In the genomic region with DNA sequence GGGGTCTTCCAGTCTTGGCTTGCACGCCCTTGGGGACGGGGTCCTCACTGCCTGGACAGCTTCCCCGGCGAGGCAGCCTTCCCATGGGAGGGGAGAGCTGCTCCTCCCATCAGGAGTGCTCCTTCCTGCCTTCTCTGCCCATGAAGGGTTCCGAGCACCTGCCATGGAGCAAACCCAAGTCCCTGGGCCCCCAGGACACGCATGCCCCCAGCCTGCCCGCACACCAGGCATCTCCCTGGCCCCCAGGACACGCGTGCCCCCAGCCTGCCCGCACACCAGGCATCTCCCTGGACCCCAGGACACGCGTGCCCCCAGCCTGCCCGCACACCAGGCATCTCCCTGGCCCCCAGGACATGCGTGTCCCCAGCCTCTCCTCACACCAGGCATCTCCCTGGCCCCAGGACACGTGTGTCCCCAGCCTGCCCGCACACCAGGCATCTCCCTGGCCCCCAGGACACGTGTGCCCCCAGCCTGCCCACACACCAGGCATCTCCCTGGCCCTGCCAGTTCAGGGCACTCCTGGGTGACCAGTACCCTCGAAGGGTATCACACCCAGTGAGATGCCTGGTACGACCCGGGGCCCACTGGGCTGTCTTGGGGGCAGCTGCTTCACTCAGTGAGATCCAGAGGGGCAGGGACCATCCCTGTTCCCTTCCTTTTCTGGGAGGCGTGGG, we compare ENCODE assay signal across 26 cellular contexts. TPM values are rescaled to one million over a fixed set of nuclear protein-coding genes. Genes with fewer than 3 reads are reported as not detected.
"Had no signal": no experiment of that assay in that cellular context is flagged by ENCODE, and none has a peak within 500 bp of the region (broad histone marks: within the 10 kb centered on the region; RNA-seq: fewer than 3 reads in every experiment).

No MANE protein-coding gene starts in this region.

- DNase-seq: activated B cell treated with CpG ODN at 0.5 μM for 24 hours; activated CD4-positive, alpha-beta T cell treated with anti-CD3 and anti-CD28 coated beads for 36 hours; activated CD4-positive, alpha-beta T cell treated with anti-CD3 and anti-CD28 coated beads, Interleukin-2, amount 50 U/mL, for 4 hours; activated naive CD4-positive, alpha-beta T cell treated with Interleukin-2 at 50 U/mL for 16 hours; activated T-cell treated with anti-CD3 and anti-CD28 coated beads, Interleukin-2, amount 50 U/mL, for 48 hours; effector CD4-positive, alpha-beta T cell; islet precursor cell; sigmoid colon; stimulated activated CD4-positive, alpha-beta T cell treated with anti-CD3 and anti-CD28 coated beads, Interleukin-2, amount 100 ng/mL, for 48 hours; stimulated activated CD8-positive, alpha-beta memory T cell treated with anti-CD3 and anti-CD28 coated beads, Interleukin-4, amount 100 ng/mL, for 48 hours; stimulated activated naive B cell treated with anti-CD40 and anti-IgM and Interleukin-4, amounts not matched to agents 10 μg/mL and 1 μg/mL and 100 μg/mL, for 72 hours; T1000; trophoblast cell had no signal

- FAIRE-seq: endometrium had no signal

- H3K4me1 Mint-ChIP-seq: activated B cell treated with CpG ODN at 0.5 μM for 24 hours; activated CD4-positive, alpha-beta T cell treated with anti-CD3 and anti-CD28 coated beads for 36 hours; stimulated activated naive B cell treated with anti-CD40 and anti-IgM and Interleukin-4, amounts not matched to agents 10 μg/mL and 1 μg/mL and 100 μg/mL, for 72 hours had no signal

- H3K4me3 Mint-ChIP-seq: activated B cell treated with CpG ODN at 0.5 μM for 24 hours; activated CD4-positive, alpha-beta T cell treated with anti-CD3 and anti-CD28 coated beads for 36 hours; dendritic cell treated with granulocyte-macrophage colony-stimulating factor and Interleukin-4, amounts not matched to agents 40 ng/mL and 50 ng/mL, for 4 days; naive thymus-derived CD8-positive, alpha-beta T cell; neural progenitor cell; stimulated activated naive B cell treated with anti-CD40 and anti-IgM and Interleukin-4, amounts not matched to agents 10 μg/mL and 1 μg/mL and 100 μg/mL, for 72 hours had no signal

- H3K27me3 ChIP-seq: cardiac muscle cell, neural progenitor cell had no signal

- H3K9me3 ChIP-seq: heart right ventricle, sigmoid colon had no signal

- H3K4me2 ChIP-seq: neural progenitor cell, smooth muscle cell had no signal

- H3K27ac Mint-ChIP-seq: activated B cell treated with CpG ODN at 0.5 μM for 24 hours; activated CD4-positive, alpha-beta T cell treated with anti-CD3 and anti-CD28 coated beads for 36 hours; dendritic cell treated with granulocyte-macrophage colony-stimulating factor and Interleukin-4, amounts not matched to agents 40 ng/mL and 50 ng/mL, for 4 days; stimulated activated naive B cell treated with anti-CD40 and anti-IgM and Interleukin-4, amounts not matched to agents 10 μg/mL and 1 μg/mL and 100 μg/mL, for 72 hours had no signal

- H3K4me3 ChIP-seq: cardiac muscle cell, heart right ventricle, neural progenitor cell, sigmoid colon, smooth muscle cell had no signal

- H3K27ac ChIP-seq: cardiac muscle cell, heart right ventricle, neural progenitor cell, sigmoid colon had no signal

- H3K9ac ChIP-seq: neural progenitor cell had no signal

- H3K4me1 ChIP-seq: sigmoid colon had no signal

- H2AFZ ChIP-seq: neural progenitor cell had no signal

- H3K36me3 Mint-ChIP-seq: naive thymus-derived CD8-positive, alpha-beta T cell; neural progenitor cell; stimulated activated naive B cell treated with anti-CD40 and anti-IgM and Interleukin-4, amounts not matched to agents 10 μg/mL and 1 μg/mL and 100 μg/mL, for 72 hours had no signal

- H3K27me3 Mint-ChIP-seq: activated CD4-positive, alpha-beta T cell treated with anti-CD3 and anti-CD28 coated beads for 36 hours had no signal

- H3K36me3 ChIP-seq: cardiac muscle cell, heart right ventricle, neural progenitor cell, sigmoid colon had no signal

- ATAC-seq: activated CD4-positive, alpha-beta T cell treated with anti-CD3 and anti-CD28 coated beads for 36 hours; naive thymus-derived CD8-positive, alpha-beta T cell; stimulated activated naive B cell treated with anti-CD40 and anti-IgM and Interleukin-4, amounts not matched to agents 10 μg/mL and 1 μg/mL and 100 μg/mL, for 72 hours had no signal

- H3K9me3 Mint-ChIP-seq: activated B cell treated with CpG ODN at 0.5 μM for 24 hours; dendritic cell treated with granulocyte-macrophage colony-stimulating factor and Interleukin-4, amounts not matched to agents 40 ng/mL and 50 ng/mL, for 4 days; naive thymus-derived CD8-positive, alpha-beta T cell; neural progenitor cell; stimulated activated naive B cell treated with anti-CD40 and anti-IgM and Interleukin-4, amounts not matched to agents 10 μg/mL and 1 μg/mL and 100 μg/mL, for 72 hours had no signal

RNA-seq across cellular contexts. Expression of a gene that starts 21.7 kb away (rescaled TPM):
- total RNA-seq: activated B cell treated with CpG ODN at 0.5 μM for 24 hours; activated CD8-positive, alpha-beta memory T cell treated with anti-CD3 and anti-CD28 coated beads for 36 hours; cardiac muscle cell; epithelial cell of proximal tubule; osteocyte; pulmonary artery endothelial cell; sigmoid colon had no signal
- polyA plus RNA-seq: heart right ventricle; naive thymus-derived CD8-positive, alpha-beta T cell had no signal

RNA-seq across cellular contexts. Expression of a gene that starts 46.4 kb away (rescaled TPM):
- total RNA-seq: activated B cell treated with CpG ODN at 0.5 μM for 24 hours; activated CD4-positive, alpha-beta T cell treated with anti-CD3 and anti-CD28 coated beads for 36 hours; activated CD8-positive, alpha-beta memory T cell treated with anti-CD3 and anti-CD28 coated beads for 36 hours; epithelial cell of proximal tubule; fibroblast of villous mesenchyme; naive thymus-derived CD8-positive, alpha-beta T cell; osteocyte; pulmonary artery endothelial cell; smooth muscle cell; T-helper 1 cell treated with Interleukin-12 subunit alpha and Interleukin-12 subunit beta and Interleukin-4 antibody, amounts not matched to agents 30 ng/mL and 1 ng/mL, for 36 hours had no signal
- polyA plus RNA-seq: cardiac muscle cell; naive thymus-derived CD8-positive, alpha-beta T cell had no signal
